In the genomic region with DNA sequence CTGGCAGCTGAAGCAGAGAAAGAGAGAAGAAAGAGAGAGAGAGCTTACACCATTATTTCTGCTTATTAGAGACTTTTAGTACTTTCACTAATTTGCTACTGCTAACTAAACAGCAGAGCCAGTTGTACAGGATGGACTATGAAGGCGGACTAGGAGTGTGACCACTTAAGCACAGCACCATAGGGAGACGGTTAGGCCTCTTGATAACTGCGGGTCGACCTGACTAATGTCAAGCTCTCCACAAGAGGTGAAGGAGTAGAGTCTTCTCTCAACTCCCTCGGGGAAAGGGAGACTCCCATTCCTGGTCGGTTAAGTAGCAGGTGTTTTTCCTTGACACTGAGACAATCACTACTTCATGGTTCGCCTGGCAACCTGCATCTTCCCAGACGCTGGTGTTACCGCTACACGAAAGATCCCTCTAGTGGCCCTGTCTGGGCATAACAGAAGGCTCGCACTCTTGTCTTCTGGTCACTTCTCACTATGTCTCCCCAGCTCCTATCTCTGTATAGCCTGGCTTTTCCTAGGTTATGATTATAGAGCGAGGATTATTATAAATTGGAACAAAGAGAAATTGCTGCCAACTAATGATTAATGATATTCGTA, we compare ENCODE assay signal across 1 cellular context.
TF ChIP-seq lines count a peak whose summit lies in the region.

No MANE protein-coding gene starts in this region.

TF ChIP-seq in liver, 16 proteins besides CTCF, POLR2A, EP300 and RAD21 (continued from another document):
- TF ChIP-seq, protein P1, sequence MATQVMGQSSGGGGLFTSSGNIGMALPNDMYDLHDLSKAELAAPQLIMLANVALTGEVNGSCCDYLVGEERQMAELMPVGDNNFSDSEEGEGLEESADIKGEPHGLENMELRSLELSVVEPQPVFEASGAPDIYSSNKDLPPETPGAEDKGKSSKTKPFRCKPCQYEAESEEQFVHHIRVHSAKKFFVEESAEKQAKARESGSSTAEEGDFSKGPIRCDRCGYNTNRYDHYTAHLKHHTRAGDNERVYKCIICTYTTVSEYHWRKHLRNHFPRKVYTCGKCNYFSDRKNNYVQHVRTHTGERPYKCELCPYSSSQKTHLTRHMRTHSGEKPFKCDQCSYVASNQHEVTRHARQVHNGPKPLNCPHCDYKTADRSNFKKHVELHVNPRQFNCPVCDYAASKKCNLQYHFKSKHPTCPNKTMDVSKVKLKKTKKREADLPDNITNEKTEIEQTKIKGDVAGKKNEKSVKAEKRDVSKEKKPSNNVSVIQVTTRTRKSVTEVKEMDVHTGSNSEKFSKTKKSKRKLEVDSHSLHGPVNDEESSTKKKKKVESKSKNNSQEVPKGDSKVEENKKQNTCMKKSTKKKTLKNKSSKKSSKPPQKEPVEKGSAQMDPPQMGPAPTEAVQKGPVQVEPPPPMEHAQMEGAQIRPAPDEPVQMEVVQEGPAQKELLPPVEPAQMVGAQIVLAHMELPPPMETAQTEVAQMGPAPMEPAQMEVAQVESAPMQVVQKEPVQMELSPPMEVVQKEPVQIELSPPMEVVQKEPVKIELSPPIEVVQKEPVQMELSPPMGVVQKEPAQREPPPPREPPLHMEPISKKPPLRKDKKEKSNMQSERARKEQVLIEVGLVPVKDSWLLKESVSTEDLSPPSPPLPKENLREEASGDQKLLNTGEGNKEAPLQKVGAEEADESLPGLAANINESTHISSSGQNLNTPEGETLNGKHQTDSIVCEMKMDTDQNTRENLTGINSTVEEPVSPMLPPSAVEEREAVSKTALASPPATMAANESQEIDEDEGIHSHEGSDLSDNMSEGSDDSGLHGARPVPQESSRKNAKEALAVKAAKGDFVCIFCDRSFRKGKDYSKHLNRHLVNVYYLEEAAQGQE (IDR thresholded peaks at IDR 0.05) = no peak
- no peak for TF ChIP-seq HNF4G (IDR thresholded peaks at IDR 0.05)
- TF ChIP-seq FOXA1 (IDR thresholded peaks at IDR 0.05) = no peak
